In the genomic region with DNA sequence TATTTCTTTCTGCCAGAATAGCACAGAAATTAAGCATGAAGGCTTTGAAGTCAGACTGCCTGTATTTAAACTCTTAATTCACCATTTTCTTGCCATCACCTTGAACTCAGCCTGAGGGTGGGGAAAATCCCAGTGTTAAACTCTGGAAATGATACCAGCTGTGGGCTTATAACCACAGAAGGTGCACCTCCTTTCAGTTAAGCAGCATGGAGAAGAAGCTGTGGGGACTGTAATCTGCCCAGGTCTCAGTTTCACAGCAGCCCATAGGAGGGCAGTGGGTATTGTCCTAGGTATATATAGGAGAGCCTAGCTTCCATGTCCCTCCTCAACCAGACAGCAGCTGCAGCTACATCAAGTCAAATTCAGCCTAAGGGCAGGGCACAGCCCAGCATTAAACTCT, we compare ENCODE assay signal across 20 cellular contexts.
DNase-seq lines count a peak whose midpoint lies in the region; ATAC-seq lines count a peak whose summit lies in the region.
"Had no signal": no experiment of that assay in that cellular context is flagged by ENCODE, and none has a peak within 500 bp of the region (broad histone marks: within the 10 kb centered on the region; RNA-seq: fewer than 3 reads in every experiment).

No MANE protein-coding gene starts in this region.

- ATAC-seq in GM18511 (IDR thresholded peaks at IDR 0.05; ENCODE audit: unreplicated experiment) (peak; percentile 54), GM21529 (IDR thresholded peaks at IDR 0.05; ENCODE audit: unreplicated experiment) (peak; percentile 61), HG02852 (IDR thresholded peaks at IDR 0.05; ENCODE audit: unreplicated experiment) (peak; percentile 60), HG02623 (IDR thresholded peaks at IDR 0.05; ENCODE audit: unreplicated experiment) (no peak), GM21576 (IDR thresholded peaks at IDR 0.05; ENCODE audit: unreplicated experiment) (no peak)
- peak; percentile 34 for ATAC-seq in stimulated activated memory B cell treated with anti-CD40 and anti-IgM and Interleukin-4, amounts not matched to agents 10 μg/mL and 1 μg/mL and 100 μg/mL, for 72 hours
- ATAC-seq: K562 had no signal

- DNase-seq in midbrain (lab: John Stamatoyannopoulos, UW) = no peak
- DNase-seq: AML-193; CD4-positive, alpha-beta T cell; HCEC 1CT; Kasumi-1; NCI-H1105 treated with DMSO at 0.1 percent for 48 hours; NCI-H146; NCI-H2029 treated with DMSO at 0.1 percent for 48 hours; NCI-H526 treated with DMSO at 0.1 percent for 48 hours; Peyer's patch; SHP77 treated with DMSO at 0.1 percent for 48 hours; T-helper 1 cell had no signal

- no peaks in the 10 kb centered on the region for H3K4me1 Mint-ChIP-seq in stimulated activated memory B cell treated with anti-CD40 and anti-IgM and Interleukin-4, amounts not matched to agents 10 μg/mL and 1 μg/mL and 100 μg/mL, for 72 hours

- H3K27ac Mint-ChIP-seq in stimulated activated memory B cell treated with anti-CD40 and anti-IgM and Interleukin-4, amounts not matched to agents 10 μg/mL and 1 μg/mL and 100 μg/mL, for 72 hours = no peak overlapping the region
- H3K27ac Mint-ChIP-seq: CD4-positive, alpha-beta T cell; T-helper 2 cell treated with Interferon-gamma antibody and Interleukin-4, amounts not matched to agents 5 μg/mL and 100 μg/mL, for 36 hours had no signal

- H3K36me3 Mint-ChIP-seq in stimulated activated memory B cell treated with anti-CD40 and anti-IgM and Interleukin-4, amounts not matched to agents 10 μg/mL and 1 μg/mL and 100 μg/mL, for 72 hours = no peaks in the 10 kb centered on the region

- H3K9me3 Mint-ChIP-seq in stimulated activated memory B cell treated with anti-CD40 and anti-IgM and Interleukin-4, amounts not matched to agents 10 μg/mL and 1 μg/mL and 100 μg/mL, for 72 hours = peaks cover 4% of the 10 kb centered on the region
- H3K9me3 Mint-ChIP-seq: CD4-positive, alpha-beta T cell; T-helper 2 cell treated with Interferon-gamma antibody and Interleukin-4, amounts not matched to agents 5 μg/mL and 100 μg/mL, for 36 hours had no signal

- H3K27me3 Mint-ChIP-seq in stimulated activated memory B cell treated with anti-CD40 and anti-IgM and Interleukin-4, amounts not matched to agents 10 μg/mL and 1 μg/mL and 100 μg/mL, for 72 hours = no peaks in the 10 kb centered on the region
- H3K27me3 Mint-ChIP-seq: CD4-positive, alpha-beta T cell had no signal

- H3K4me3 Mint-ChIP-seq in stimulated activated memory B cell treated with anti-CD40 and anti-IgM and Interleukin-4, amounts not matched to agents 10 μg/mL and 1 μg/mL and 100 μg/mL, for 72 hours = no peak overlapping the region
- H3K4me3 Mint-ChIP-seq: CD4-positive, alpha-beta T cell; T-helper 2 cell treated with Interferon-gamma antibody and Interleukin-4, amounts not matched to agents 5 μg/mL and 100 μg/mL, for 36 hours had no signal

Comparison
In these comparisons a context has a peak if more than half of its experiments do, and no peak if none do; other contexts are left out.
1. ATAC-seq: peak in GM18511 (single experiment), GM21529 (single experiment), HG02852 (single experiment) and stimulated activated memory B cell treated with anti-CD40 and anti-IgM and Interleukin-4, amounts not matched to agents 10 μg/mL and 1 μg/mL and 100 μg/mL, for 72 hours (single experiment); none in HG02623 (single experiment) and GM21576 (single experiment).